In the genomic region with DNA sequence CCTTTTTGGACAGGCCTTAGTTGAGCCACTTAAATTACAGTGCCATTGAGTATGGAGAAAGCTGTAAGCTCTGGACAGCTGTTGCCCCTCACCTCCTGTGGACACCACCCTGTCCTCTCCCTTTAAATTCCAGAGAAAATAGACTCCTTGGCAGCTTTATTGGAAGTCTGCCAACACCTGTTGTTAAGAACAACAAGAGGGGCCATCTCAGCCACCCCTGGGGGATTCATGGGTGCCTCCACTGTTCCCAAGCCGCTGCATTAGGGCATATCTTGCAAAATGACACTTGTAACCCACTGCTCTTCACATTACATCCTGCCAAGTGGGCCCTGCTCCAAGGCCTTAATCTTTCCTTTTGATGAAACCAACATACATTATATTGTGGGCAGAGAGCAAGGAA, we compare ENCODE assay signal across 1 cellular context.
TF ChIP-seq lines count a peak whose summit lies in the region.

No MANE protein-coding gene starts in this region.

TF ChIP-seq in GM23338, 12 proteins besides CTCF, POLR2A, EP300 and RAD21 (continued from another document):
- TF ChIP-seq, protein P1, sequence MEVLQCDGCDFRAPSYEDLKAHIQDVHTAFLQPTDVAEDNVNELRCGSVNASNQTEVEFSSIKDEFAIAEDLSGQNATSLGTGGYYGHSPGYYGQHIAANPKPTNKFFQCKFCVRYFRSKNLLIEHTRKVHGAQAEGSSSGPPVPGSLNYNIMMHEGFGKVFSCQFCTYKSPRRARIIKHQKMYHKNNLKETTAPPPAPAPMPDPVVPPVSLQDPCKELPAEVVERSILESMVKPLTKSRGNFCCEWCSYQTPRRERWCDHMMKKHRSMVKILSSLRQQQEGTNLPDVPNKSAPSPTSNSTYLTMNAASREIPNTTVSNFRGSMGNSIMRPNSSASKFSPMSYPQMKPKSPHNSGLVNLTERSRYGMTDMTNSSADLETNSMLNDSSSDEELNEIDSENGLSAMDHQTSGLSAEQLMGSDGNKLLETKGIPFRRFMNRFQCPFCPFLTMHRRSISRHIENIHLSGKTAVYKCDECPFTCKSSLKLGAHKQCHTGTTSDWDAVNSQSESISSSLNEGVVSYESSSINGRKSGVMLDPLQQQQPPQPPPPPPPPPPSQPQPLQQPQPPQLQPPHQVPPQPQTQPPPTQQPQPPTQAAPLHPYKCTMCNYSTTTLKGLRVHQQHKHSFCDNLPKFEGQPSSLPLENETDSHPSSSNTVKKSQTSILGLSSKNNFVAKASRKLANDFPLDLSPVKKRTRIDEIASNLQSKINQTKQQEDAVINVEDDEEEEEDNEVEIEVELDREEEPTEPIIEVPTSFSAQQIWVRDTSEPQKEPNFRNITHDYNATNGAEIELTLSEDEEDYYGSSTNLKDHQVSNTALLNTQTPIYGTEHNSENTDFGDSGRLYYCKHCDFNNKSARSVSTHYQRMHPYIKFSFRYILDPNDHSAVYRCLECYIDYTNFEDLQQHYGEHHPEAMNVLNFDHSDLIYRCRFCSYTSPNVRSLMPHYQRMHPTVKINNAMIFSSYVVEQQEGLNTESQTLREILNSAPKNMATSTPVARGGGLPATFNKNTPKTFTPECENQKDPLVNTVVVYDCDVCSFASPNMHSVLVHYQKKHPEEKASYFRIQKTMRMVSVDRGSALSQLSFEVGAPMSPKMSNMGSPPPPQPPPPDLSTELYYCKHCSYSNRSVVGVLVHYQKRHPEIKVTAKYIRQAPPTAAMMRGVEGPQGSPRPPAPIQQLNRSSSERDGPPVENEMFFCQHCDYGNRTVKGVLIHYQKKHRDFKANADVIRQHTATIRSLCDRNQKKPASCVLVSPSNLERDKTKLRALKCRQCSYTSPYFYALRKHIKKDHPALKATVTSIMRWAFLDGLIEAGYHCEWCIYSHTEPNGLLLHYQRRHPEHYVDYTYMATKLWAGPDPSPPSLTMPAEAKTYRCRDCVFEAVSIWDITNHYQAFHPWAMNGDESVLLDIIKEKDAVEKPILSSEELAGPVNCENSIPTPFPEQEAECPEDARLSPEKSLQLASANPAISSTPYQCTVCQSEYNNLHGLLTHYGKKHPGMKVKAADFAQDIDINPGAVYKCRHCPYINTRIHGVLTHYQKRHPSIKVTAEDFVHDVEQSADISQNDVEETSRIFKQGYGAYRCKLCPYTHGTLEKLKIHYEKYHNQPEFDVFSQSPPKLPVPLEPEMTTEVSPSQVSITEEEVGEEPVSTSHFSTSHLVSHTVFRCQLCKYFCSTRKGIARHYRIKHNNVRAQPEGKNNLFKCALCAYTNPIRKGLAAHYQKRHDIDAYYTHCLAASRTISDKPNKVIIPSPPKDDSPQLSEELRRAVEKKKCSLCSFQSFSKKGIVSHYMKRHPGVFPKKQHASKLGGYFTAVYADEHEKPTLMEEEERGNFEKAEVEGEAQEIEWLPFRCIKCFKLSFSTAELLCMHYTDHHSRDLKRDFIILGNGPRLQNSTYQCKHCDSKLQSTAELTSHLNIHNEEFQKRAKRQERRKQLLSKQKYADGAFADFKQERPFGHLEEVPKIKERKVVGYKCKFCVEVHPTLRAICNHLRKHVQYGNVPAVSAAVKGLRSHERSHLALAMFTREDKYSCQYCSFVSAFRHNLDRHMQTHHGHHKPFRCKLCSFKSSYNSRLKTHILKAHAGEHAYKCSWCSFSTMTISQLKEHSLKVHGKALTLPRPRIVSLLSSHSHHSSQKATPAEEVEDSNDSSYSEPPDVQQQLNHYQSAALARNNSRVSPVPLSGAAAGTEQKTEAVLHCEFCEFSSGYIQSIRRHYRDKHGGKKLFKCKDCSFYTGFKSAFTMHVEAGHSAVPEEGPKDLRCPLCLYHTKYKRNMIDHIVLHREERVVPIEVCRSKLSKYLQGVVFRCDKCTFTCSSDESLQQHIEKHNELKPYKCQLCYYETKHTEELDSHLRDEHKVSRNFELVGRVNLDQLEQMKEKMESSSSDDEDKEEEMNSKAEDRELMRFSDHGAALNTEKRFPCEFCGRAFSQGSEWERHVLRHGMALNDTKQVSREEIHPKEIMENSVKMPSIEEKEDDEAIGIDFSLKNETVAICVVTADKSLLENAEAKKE (CRISPR knock-in tag; IDR thresholded peaks at IDR 0.05): no peak
- TF ChIP-seq ZNF331 (CRISPR knock-in tag; IDR thresholded peaks at IDR 0.05; ENCODE audit: low read depth): no peak
- no peak for TF ChIP-seq NANOG (IDR thresholded peaks at IDR 0.05; ENCODE audit: borderline replicate concordance)
- no peak for TF ChIP-seq CREB1 (CRISPR knock-in tag; IDR thresholded peaks at IDR 0.05; ENCODE audit: low read depth)
- TF ChIP-seq ZNF114 (CRISPR knock-in tag; IDR thresholded peaks at IDR 0.05): no peak
- TF ChIP-seq REST (IDR thresholded peaks at IDR 0.05; ENCODE audit: unreplicated experiment): no peak
- TF ChIP-seq JUNB (IDR thresholded peaks at IDR 0.05; ENCODE audit: unreplicated experiment): no peak
- TF ChIP-seq POLR2AphosphoS5 (IDR thresholded peaks at IDR 0.05; ENCODE audit: low read depth): no peak
- no peak for TF ChIP-seq EZH2 (IDR thresholded peaks at IDR 0.05; ENCODE audit: low read depth, unreplicated experiment)
- TF ChIP-seq, protein P2, sequence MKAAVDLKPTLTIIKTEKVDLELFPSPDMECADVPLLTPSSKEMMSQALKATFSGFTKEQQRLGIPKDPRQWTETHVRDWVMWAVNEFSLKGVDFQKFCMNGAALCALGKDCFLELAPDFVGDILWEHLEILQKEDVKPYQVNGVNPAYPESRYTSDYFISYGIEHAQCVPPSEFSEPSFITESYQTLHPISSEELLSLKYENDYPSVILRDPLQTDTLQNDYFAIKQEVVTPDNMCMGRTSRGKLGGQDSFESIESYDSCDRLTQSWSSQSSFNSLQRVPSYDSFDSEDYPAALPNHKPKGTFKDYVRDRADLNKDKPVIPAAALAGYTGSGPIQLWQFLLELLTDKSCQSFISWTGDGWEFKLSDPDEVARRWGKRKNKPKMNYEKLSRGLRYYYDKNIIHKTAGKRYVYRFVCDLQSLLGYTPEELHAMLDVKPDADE (IDR thresholded peaks at IDR 0.05): no peak
